ENCODE assay signal across 18 cellular contexts in the genomic region with DNA sequence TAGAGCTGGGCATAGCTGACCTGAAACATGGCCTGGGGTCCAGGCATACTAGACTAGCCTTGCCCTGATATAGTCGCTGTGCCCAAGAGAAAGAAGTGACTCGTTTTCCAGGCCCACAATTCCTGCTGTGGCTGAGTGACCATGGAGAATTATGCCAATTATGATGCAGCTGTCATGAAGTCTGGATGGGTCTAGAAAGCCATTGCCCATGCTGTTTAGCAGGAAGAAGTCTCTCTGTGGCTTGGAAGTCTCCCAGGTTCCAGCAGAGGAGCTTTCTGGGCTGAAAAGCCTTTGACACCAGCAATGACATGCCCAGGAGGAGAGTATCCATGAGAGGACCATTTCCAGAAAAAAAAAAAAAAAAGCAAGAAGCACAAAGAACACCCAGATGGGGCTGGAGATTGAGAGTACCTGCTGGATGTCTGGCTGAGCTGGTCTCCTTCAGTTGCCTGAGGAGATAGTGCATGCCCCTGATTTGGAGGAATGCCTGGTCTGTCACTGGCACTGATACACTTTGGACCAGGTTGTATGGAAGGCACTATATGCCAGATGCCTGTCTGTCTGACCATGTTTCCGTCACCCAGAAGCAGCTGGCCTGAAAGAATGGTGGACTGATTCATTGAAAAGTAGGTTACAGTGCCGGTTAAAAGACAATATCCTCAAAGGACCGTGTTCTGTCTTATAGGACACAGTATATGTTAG.
"Had no signal": no experiment of that assay in that cellular context is flagged by ENCODE, and none has a peak within 500 bp of the region (broad histone marks: within the 10 kb centered on the region; RNA-seq: fewer than 3 reads in every experiment).

No MANE protein-coding gene starts in this region.

- H3K27ac Mint-ChIP-seq: activated naive CD4-positive, alpha-beta T cell treated with anti-CD3 and anti-CD28 coated beads, Interleukin-2, amount 50 U/mL, for 72 hours; immature natural killer cell; natural killer cell treated with Interleukin-12 subunit alpha and Interleukin-12 subunit beta and Interleukin-15 and Interleukin-18, amount 100 ng/mL, for 72 hours; T-helper 2 cell treated with Interferon-gamma antibody and Interleukin-4, amounts not matched to agents 5 μg/mL and 100 μg/mL, for 36 hours had no signal

- H3K4me1 Mint-ChIP-seq: immature natural killer cell had no signal

- H3K4me3 Mint-ChIP-seq: brain; immature natural killer cell; natural killer cell treated with Interleukin-12 subunit alpha and Interleukin-12 subunit beta and Interleukin-15 and Interleukin-18, amount 100 ng/mL, for 72 hours; T-helper 2 cell treated with Interferon-gamma antibody and Interleukin-4, amounts not matched to agents 5 μg/mL and 100 μg/mL, for 36 hours had no signal

- H3K36me3 ChIP-seq: upper lobe of right lung had no signal

- DNase-seq: activated effector memory CD4-positive, alpha-beta T cell treated with anti-CD3 and anti-CD28 coated beads, Interleukin-2, amount 50 U/mL, for 16 hours; amniotic stem cell; foreskin keratinocyte; immature natural killer cell; left colon; mammary epithelial cell; mucosa of descending colon; nucleus accumbens; stimulated activated CD4-positive, alpha-beta T cell treated with anti-CD3 and anti-CD28 coated beads, Interleukin-12 subunit alpha, Interleukin-12 subunit beta, amount 100 ng/mL, for 4 hours; stimulated activated CD4-positive, alpha-beta T cell treated with anti-CD3 and anti-CD28 coated beads, Interleukin-2, amount 100 ng/mL, for 48 hours; stimulated activated naive CD8-positive, alpha-beta T cell treated with anti-CD3 and anti-CD28 coated beads, Interleukin-15, Interleukin-2, amounts not matched to agents 100 U/mL and 50 U/mL, for 24 hours; upper lobe of right lung had no signal

- H3K4me1 ChIP-seq: foreskin keratinocyte, upper lobe of right lung had no signal

- H3K9me3 ChIP-seq: mucosa of descending colon, upper lobe of right lung had no signal

- H3K27ac ChIP-seq: foreskin keratinocyte, upper lobe of right lung had no signal

- ATAC-seq: activated CD4-positive, CD25-positive, alpha-beta regulatory T cell treated with anti-CD3 and anti-CD28 coated beads, Interleukin-2, amount 50 U/mL, for 24 hours; activated naive CD4-positive, alpha-beta T cell treated with anti-CD3 and anti-CD28 coated beads, Interleukin-2, amount 50 U/mL, for 72 hours; foreskin keratinocyte; left colon; mucosa of descending colon; natural killer cell treated with Interleukin-12 subunit alpha and Interleukin-12 subunit beta and Interleukin-15 and Interleukin-18, amount 100 ng/mL, for 72 hours; sciatic nerve; stimulated activated naive CD8-positive, alpha-beta T cell treated with anti-CD3 and anti-CD28 coated beads, Interleukin-15, Interleukin-2, amounts not matched to agents 100 U/mL and 50 U/mL, for 24 hours; upper lobe of right lung had no signal

- H3K36me3 Mint-ChIP-seq: activated naive CD4-positive, alpha-beta T cell treated with anti-CD3 and anti-CD28 coated beads, Interleukin-2, amount 50 U/mL, for 72 hours; brain; immature natural killer cell; natural killer cell treated with Interleukin-12 subunit alpha and Interleukin-12 subunit beta and Interleukin-15 and Interleukin-18, amount 100 ng/mL, for 72 hours had no signal

- H3K4me3 ChIP-seq: mucosa of descending colon, upper lobe of right lung had no signal

- H3K27me3 ChIP-seq: upper lobe of right lung had no signal
